In genomic region chr10:13062813-13063212, GRCh38 we compare ENCODE assay signal across 1 cellular context.
TF ChIP-seq lines count a peak whose summit lies in the region.

No MANE protein-coding gene starts in this region.

TF ChIP-seq in K562, 482 proteins besides CTCF, POLR2A, EP300 and RAD21 (continued from another document):
- TF ChIP-seq HNRNPUL1 (IDR thresholded peaks at IDR 0.05; ENCODE audit: low read length), result no peak
- TF ChIP-seq CCNT2 (IDR thresholded peaks at IDR 0.05; ENCODE audit: borderline replicate concordance, extremely low read depth, insufficient read length, low read depth, low read length), result no peak
- TF ChIP-seq E4F1 (CRISPR knock-in tag; IDR thresholded peaks at IDR 0.05; ENCODE audit: borderline replicate concordance), result no peak
- TF ChIP-seq ARNT (IDR thresholded peaks at IDR 0.05), result no peak
- no peak for TF ChIP-seq ZNF445 (CRISPR knock-in tag; IDR thresholded peaks at IDR 0.05; ENCODE audit: low read depth)
- TF ChIP-seq ETS2 (tag; IDR thresholded peaks at IDR 0.05; ENCODE audit: borderline replicate concordance, poor library complexity, severe bottlenecking), result no peak
- no peak for TF ChIP-seq ZNF609 (CRISPR knock-in tag; IDR thresholded peaks at IDR 0.05; ENCODE audit: borderline replicate concordance)
- TF ChIP-seq PPARD (CRISPR knock-in tag; IDR thresholded peaks at IDR 0.05), result no peak
